23 cellular contexts compared by ENCODE assay signal in the genomic region with DNA sequence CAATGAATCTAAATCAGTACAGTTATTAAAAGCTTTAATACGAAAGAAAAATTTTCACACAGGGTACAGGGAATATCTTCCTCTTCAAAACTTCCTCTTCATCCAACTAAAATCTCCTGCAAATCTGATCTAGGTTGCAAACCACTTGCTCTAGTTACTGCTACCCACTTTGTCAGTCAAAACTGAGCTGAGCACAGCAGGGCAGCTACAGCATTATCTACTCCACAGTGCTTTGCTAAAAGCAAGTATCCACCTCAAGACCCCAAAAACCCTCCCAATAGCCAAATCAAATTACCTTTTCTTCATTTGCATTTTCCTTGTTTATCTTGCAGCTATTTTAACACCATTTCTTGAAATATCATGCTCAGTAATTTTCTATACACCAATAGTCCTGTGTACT.
"Had no signal": no experiment of that assay in that cellular context is flagged by ENCODE, and none has a peak within 500 bp of the region (broad histone marks: within the 10 kb centered on the region; RNA-seq: fewer than 3 reads in every experiment).

No MANE protein-coding gene starts in this region.

- H3K9me3 ChIP-seq: suprapubic skin, upper lobe of left lung had no signal

- H3K27ac ChIP-seq: foreskin keratinocyte, suprapubic skin, upper lobe of left lung had no signal

- H3K4me1 Mint-ChIP-seq: brain, nephron had no signal

- H3K4me3 ChIP-seq: suprapubic skin, upper lobe of left lung had no signal

- H3K36me3 Mint-ChIP-seq: brain had no signal

- H3K4me3 Mint-ChIP-seq: activated naive CD8-positive, alpha-beta T cell treated with anti-CD3 and anti-CD28 coated beads, Interleukin-2, amount 10 ng/mL, durations not matched to agents 7 days and 5 days; brain; central memory CD8-positive, alpha-beta T cell; nephron; stimulated activated naive CD8-positive, alpha-beta T cell treated with anti-CD3 and anti-CD28 coated beads, Interleukin-15, Interleukin-2, amounts not matched to agents 100 ng/mL and 50 ng/mL, for 24 hours; T-helper 17 cell had no signal

- H3K27ac Mint-ChIP-seq: activated naive CD8-positive, alpha-beta T cell treated with anti-CD3 and anti-CD28 coated beads, Interleukin-2, amount 10 ng/mL, durations not matched to agents 7 days and 5 days; brain; nephron; progenitor cell of endocrine pancreas; stimulated activated naive CD8-positive, alpha-beta T cell treated with anti-CD3 and anti-CD28 coated beads, Interleukin-15, Interleukin-2, amounts not matched to agents 100 ng/mL and 50 ng/mL, for 24 hours; T-helper 17 cell had no signal

- ATAC-seq: foreskin keratinocyte, left ventricle myocardium superior, right cardiac atrium, T-helper 17 cell had no signal

- H3K9me3 Mint-ChIP-seq: activated naive CD8-positive, alpha-beta T cell treated with anti-CD3 and anti-CD28 coated beads, Interleukin-2, amount 10 ng/mL, durations not matched to agents 7 days and 5 days; central memory CD8-positive, alpha-beta T cell; stimulated activated naive CD8-positive, alpha-beta T cell treated with anti-CD3 and anti-CD28 coated beads, Interleukin-15, Interleukin-2, amounts not matched to agents 100 ng/mL and 50 ng/mL, for 24 hours had no signal

- H3K36me3 ChIP-seq: suprapubic skin, upper lobe of left lung had no signal

- H3K4me1 ChIP-seq: foreskin keratinocyte had no signal

- DNase-seq: activated CD4-positive, alpha-beta T cell treated with anti-CD3 and anti-CD28 coated beads for 48 hours; activated CD8-positive, alpha-beta memory T cell treated with anti-CD3 and anti-CD28 coated beads for 24 hours; activated gamma-delta T cell treated with Interleukin-2 at 50 U/mL for 16 hours; activated naive CD8-positive, alpha-beta T cell treated with anti-CD3 and anti-CD28 coated beads, Interleukin-2, amount 10 ng/mL, durations not matched to agents 7 days and 5 days; cortex of kidney; effector CD8-positive, alpha-beta T cell; foreskin keratinocyte; glutamatergic neuron; hypothalamus; kidney glomerular epithelial cell; left ventricle myocardium superior; mesenchymal stem cell; right cardiac atrium; small intestine; stimulated activated CD4-positive, alpha-beta T cell treated with anti-CD3 and anti-CD28 coated beads, Interleukin-4, amount 100 ng/mL, for 24 hours; T-helper 17 cell; upper lobe of left lung had no signal

- H3K27me3 ChIP-seq: foreskin keratinocyte, suprapubic skin, upper lobe of left lung had no signal

- H3K27me3 Mint-ChIP-seq: activated naive CD8-positive, alpha-beta T cell treated with anti-CD3 and anti-CD28 coated beads, Interleukin-2, amount 10 ng/mL, durations not matched to agents 7 days and 5 days; brain; central memory CD8-positive, alpha-beta T cell; progenitor cell of endocrine pancreas; stimulated activated naive CD8-positive, alpha-beta T cell treated with anti-CD3 and anti-CD28 coated beads, Interleukin-15, Interleukin-2, amounts not matched to agents 100 ng/mL and 50 ng/mL, for 24 hours; T-helper 17 cell had no signal
